ENCODE assay signal across 14 cellular contexts in the genomic region with DNA sequence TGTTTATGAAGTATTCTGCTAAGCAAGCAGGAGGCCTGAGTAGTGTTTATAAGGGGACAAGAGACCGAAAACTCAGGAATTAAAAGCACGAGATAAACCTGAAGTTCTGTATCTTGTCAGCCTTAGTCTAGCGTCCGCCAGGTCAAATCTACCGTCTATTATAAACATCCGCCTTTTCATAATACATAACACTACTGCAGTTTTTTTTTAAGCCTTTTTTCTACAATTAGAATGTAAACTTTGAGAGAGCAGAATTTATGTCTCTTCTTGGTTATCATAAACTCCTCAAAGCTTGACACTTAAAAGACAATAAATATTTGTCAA.
DNase-seq lines count a peak whose midpoint lies in the region; ATAC-seq and FAIRE-seq lines count a peak whose summit lies in the region.
"Had no signal": no experiment of that assay in that cellular context is flagged by ENCODE, and none has a peak within 500 bp of the region (broad histone marks: within the 10 kb centered on the region; RNA-seq: fewer than 3 reads in every experiment).

No MANE protein-coding gene starts in this region.

- no peaks in the 10 kb centered on the region for H3K27me3 Mint-ChIP-seq in activated naive CD4-positive, alpha-beta T cell treated with anti-CD3 and anti-CD28 coated beads, Interleukin-2, amount 50 U/mL, for 24 hours

- DNase-seq in activated naive CD4-positive, alpha-beta T cell treated with Interleukin-2 at 50 U/mL for 16 hours = no peak
- no peak for DNase-seq in occipital lobe (lab: John Stamatoyannopoulos, UW)
- no peak for DNase-seq in NCI-H1417 (lab: John Stamatoyannopoulos, UW)
- no peak for DNase-seq in superior temporal gyrus (ENCODE audit: extremely low spot score)
- DNase-seq: activated CD4-positive, CD25-positive, alpha-beta regulatory T cell; activated gamma-delta T cell treated with Interleukin-2 at 50 U/mL for 16 hours; dermis blood vessel endothelial cell; hippocampal formation; midbrain; right cardiac atrium had no signal

- H3K36me3 ChIP-seq in urinary bladder (ENCODE audit: insufficient read depth) = no peaks in the 10 kb centered on the region

- peaks cover 22% of the 10 kb centered on the region for H3K4me1 Mint-ChIP-seq in activated naive CD4-positive, alpha-beta T cell treated with anti-CD3 and anti-CD28 coated beads, Interleukin-2, amount 50 U/mL, for 24 hours

- H3K4me1 ChIP-seq in urinary bladder (ENCODE audit: insufficient read depth) = peaks cover 1% of the 10 kb centered on the region

- FAIRE-seq in endometrium (lab: Jason Lieb, UNC) = peak; percentile 59

- H3K4me3 ChIP-seq in urinary bladder (ENCODE audit: low read depth, low read length) = no peak overlapping the region

- H3K27ac Mint-ChIP-seq in activated naive CD4-positive, alpha-beta T cell treated with anti-CD3 and anti-CD28 coated beads, Interleukin-2, amount 50 U/mL, for 24 hours = no peak overlapping the region

- no peaks in the 10 kb centered on the region for H3K9me3 Mint-ChIP-seq in activated naive CD4-positive, alpha-beta T cell treated with anti-CD3 and anti-CD28 coated beads, Interleukin-2, amount 50 U/mL, for 24 hours

- H3K27ac ChIP-seq in urinary bladder (ENCODE audit: low read depth) = peak overlapping the region; percentile 23

- H3K4me3 Mint-ChIP-seq in activated naive CD4-positive, alpha-beta T cell treated with anti-CD3 and anti-CD28 coated beads, Interleukin-2, amount 50 U/mL, for 24 hours = peak overlapping the region; percentile 62

- peak; percentile 23 for ATAC-seq in HG03103 (IDR thresholded peaks at IDR 0.05; ENCODE audit: low read depth, unreplicated experiment)
- ATAC-seq: right cardiac atrium had no signal

- no peaks in the 10 kb centered on the region for H3K36me3 Mint-ChIP-seq in activated naive CD4-positive, alpha-beta T cell treated with anti-CD3 and anti-CD28 coated beads, Interleukin-2, amount 50 U/mL, for 24 hours

- 17% methylated on average over 6 of the region's 6 CpGs for WGBS in urinary bladder
